In genomic region chr14:52762923-52763322, GRCh38 we compare ENCODE assay signal across 7 cellular contexts. TPM values are rescaled to one million over a fixed set of nuclear protein-coding genes. Genes with fewer than 3 reads are reported as not detected.
DNase-seq lines count a peak whose midpoint lies in the region; ATAC-seq and TF ChIP-seq lines count a peak whose summit lies in the region.
"Not testable (repeated sequence)": the region's sequence is repeated elsewhere in the genome, so short reads cannot be mapped to it uniquely, and the experiment has no call there.

No MANE protein-coding gene starts in this region.

- not testable (repeated sequence) for DNase-seq in CD4-positive, CD25-positive, alpha-beta regulatory T cell; T-helper 2 cell treated with Interferon-gamma antibody and Interleukin-4, amounts not matched to agents 5 μg/mL and 100 μg/mL, for 36 hours (ENCODE audit: low spot score); activated T-cell treated with anti-CD3 and anti-CD28 coated beads, Interleukin-2, amount 50 U/mL, for 72 hours; activated naive CD8-positive, alpha-beta T cell treated with anti-CD3 and anti-CD28 coated beads, Interleukin-2, amount 50 U/mL, for 24 hours; immature natural killer cell; natural killer cell treated with Interleukin-12 subunit alpha and Interleukin-12 subunit beta and Interleukin-15 and Interleukin-18, amount 100 ng/mL, for 72 hours (ENCODE audit: low spot score)

- not testable (repeated sequence) for H3K27me3 Mint-ChIP-seq in CD4-positive, CD25-positive, alpha-beta regulatory T cell; T-helper 2 cell treated with Interferon-gamma antibody and Interleukin-4, amounts not matched to agents 5 μg/mL and 100 μg/mL, for 36 hours (ENCODE audit: low read depth); activated T-cell treated with anti-CD3 and anti-CD28 coated beads, Interleukin-2, amount 50 U/mL, for 72 hours (ENCODE audit: low read depth); activated naive CD8-positive, alpha-beta T cell treated with anti-CD3 and anti-CD28 coated beads, Interleukin-2, amount 50 U/mL, for 24 hours; immature natural killer cell (ENCODE audit: low read depth in 3 of 3); natural killer cell treated with Interleukin-12 subunit alpha and Interleukin-12 subunit beta and Interleukin-15 and Interleukin-18, amount 100 ng/mL, for 72 hours

- H3K27me3 ChIP-seq in CD4-positive, CD25-positive, alpha-beta regulatory T cell (ENCODE audit: control insufficient read depth, insufficient read depth, low read length); KMS-11 (ENCODE audit: insufficient read depth, low read depth): not testable (repeated sequence)

- peaks cover 10% of the 10 kb centered on the region for H3K4me1 ChIP-seq in CD4-positive, CD25-positive, alpha-beta regulatory T cell (ENCODE audit: control insufficient read depth, insufficient read depth, low read length, poor library complexity, severe bottlenecking)
- H3K4me1 ChIP-seq in KMS-11 (ENCODE audit: low read depth, poor library complexity, severe bottlenecking), result peaks cover 34% of the 10 kb centered on the region

- peak overlapping the region in 3 of 4 donors; percentile 63 to 86 (median 83) for H3K4me3 Mint-ChIP-seq in CD4-positive, CD25-positive, alpha-beta regulatory T cell
- not testable (repeated sequence) for H3K4me3 Mint-ChIP-seq in T-helper 2 cell treated with Interferon-gamma antibody and Interleukin-4, amounts not matched to agents 5 μg/mL and 100 μg/mL, for 36 hours; activated naive CD8-positive, alpha-beta T cell treated with anti-CD3 and anti-CD28 coated beads, Interleukin-2, amount 50 U/mL, for 24 hours
- peak overlapping the region in 1 of 2 donors; percentile 52 for H3K4me3 Mint-ChIP-seq in activated T-cell treated with anti-CD3 and anti-CD28 coated beads, Interleukin-2, amount 50 U/mL, for 72 hours
- peak overlapping the region; percentile 8 to 89 (median 63) for H3K4me3 Mint-ChIP-seq in immature natural killer cell
- H3K4me3 Mint-ChIP-seq in natural killer cell treated with Interleukin-12 subunit alpha and Interleukin-12 subunit beta and Interleukin-15 and Interleukin-18, amount 100 ng/mL, for 72 hours, result peak overlapping the region; percentile 46

- peak overlapping the region; percentile 33 for H3K27ac ChIP-seq in CD4-positive, CD25-positive, alpha-beta regulatory T cell (ENCODE audit: insufficient read depth, low read length, poor library complexity, severe bottlenecking)
- peak overlapping the region; percentile 61; the same call in 1 of the 2 replicates for H3K27ac ChIP-seq in KMS-11

- H3K9me3 ChIP-seq in CD4-positive, CD25-positive, alpha-beta regulatory T cell (ENCODE audit: control insufficient read depth in 2 of 2, low read length in 2 of 2), result not testable (repeated sequence)

- H3K36me3 Mint-ChIP-seq in CD4-positive, CD25-positive, alpha-beta regulatory T cell, result peaks cover 38% of the 10 kb centered on the region
- H3K36me3 Mint-ChIP-seq in T-helper 2 cell treated with Interferon-gamma antibody and Interleukin-4, amounts not matched to agents 5 μg/mL and 100 μg/mL, for 36 hours (ENCODE audit: low read depth), result peaks cover 28% of the 10 kb centered on the region
- peaks cover 2 to 10% of the 10 kb centered on the region in 2 donors for H3K36me3 Mint-ChIP-seq in activated T-cell treated with anti-CD3 and anti-CD28 coated beads, Interleukin-2, amount 50 U/mL, for 72 hours (ENCODE audit: insufficient read depth in 2 of 2)
- peaks cover 34% of the 10 kb centered on the region for H3K36me3 Mint-ChIP-seq in activated naive CD8-positive, alpha-beta T cell treated with anti-CD3 and anti-CD28 coated beads, Interleukin-2, amount 50 U/mL, for 24 hours (ENCODE audit: low read depth)
- H3K36me3 Mint-ChIP-seq in immature natural killer cell, result peaks cover 15 to 18% (median 17%) of the 10 kb centered on the region in 3 donors
- not testable (repeated sequence) for H3K36me3 Mint-ChIP-seq in natural killer cell treated with Interleukin-12 subunit alpha and Interleukin-12 subunit beta and Interleukin-15 and Interleukin-18, amount 100 ng/mL, for 72 hours

- H3K27ac Mint-ChIP-seq in CD4-positive, CD25-positive, alpha-beta regulatory T cell, result peak overlapping the region; percentile 2 to 90 (median 74)
- peak overlapping the region; percentile 42 for H3K27ac Mint-ChIP-seq in T-helper 2 cell treated with Interferon-gamma antibody and Interleukin-4, amounts not matched to agents 5 μg/mL and 100 μg/mL, for 36 hours
- H3K27ac Mint-ChIP-seq in activated T-cell treated with anti-CD3 and anti-CD28 coated beads, Interleukin-2, amount 50 U/mL, for 72 hours, result peak overlapping the region; percentile 91
- peak overlapping the region; percentile 31 for H3K27ac Mint-ChIP-seq in activated naive CD8-positive, alpha-beta T cell treated with anti-CD3 and anti-CD28 coated beads, Interleukin-2, amount 50 U/mL, for 24 hours
- peak overlapping the region; percentile 77 to 91 (median 80) for H3K27ac Mint-ChIP-seq in immature natural killer cell
- peak overlapping the region; percentile 27 to 88 for H3K27ac Mint-ChIP-seq in natural killer cell treated with Interleukin-12 subunit alpha and Interleukin-12 subunit beta and Interleukin-15 and Interleukin-18, amount 100 ng/mL, for 72 hours

- not testable (repeated sequence) for H4K20me1 ChIP-seq in KMS-11 (ENCODE audit: insufficient read depth)

- ATAC-seq in CD4-positive, CD25-positive, alpha-beta regulatory T cell (ENCODE audit: low read depth in 2 of 2); activated T-cell treated with anti-CD3 and anti-CD28 coated beads, Interleukin-2, amount 50 U/mL, for 72 hours (replicated peaks in 1 of 2); activated naive CD8-positive, alpha-beta T cell treated with anti-CD3 and anti-CD28 coated beads, Interleukin-2, amount 50 U/mL, for 24 hours; natural killer cell treated with Interleukin-12 subunit alpha and Interleukin-12 subunit beta and Interleukin-15 and Interleukin-18, amount 100 ng/mL, for 72 hours: not testable (repeated sequence)

- not testable (repeated sequence) for TF ChIP-seq CTCF in KMS-11 (conservative IDR thresholded peaks at IDR 0.05; ENCODE audit: low read depth, low read length)

- H3K9me3 Mint-ChIP-seq in CD4-positive, CD25-positive, alpha-beta regulatory T cell; T-helper 2 cell treated with Interferon-gamma antibody and Interleukin-4, amounts not matched to agents 5 μg/mL and 100 μg/mL, for 36 hours; activated T-cell treated with anti-CD3 and anti-CD28 coated beads, Interleukin-2, amount 50 U/mL, for 72 hours; activated naive CD8-positive, alpha-beta T cell treated with anti-CD3 and anti-CD28 coated beads, Interleukin-2, amount 50 U/mL, for 24 hours; immature natural killer cell; natural killer cell treated with Interleukin-12 subunit alpha and Interleukin-12 subunit beta and Interleukin-15 and Interleukin-18, amount 100 ng/mL, for 72 hours: not testable (repeated sequence)

- not testable (repeated sequence) for H2AFZ ChIP-seq in KMS-11 (ENCODE audit: low read depth)

- H3K79me2 ChIP-seq in KMS-11 (ENCODE audit: insufficient read depth, low read depth), result not testable (repeated sequence)

- H3K9ac ChIP-seq in KMS-11, result not testable (repeated sequence)

- peaks cover 13 to 46% (median 23%) of the 10 kb centered on the region in 4 donors for H3K4me1 Mint-ChIP-seq in CD4-positive, CD25-positive, alpha-beta regulatory T cell
- not testable (repeated sequence) for H3K4me1 Mint-ChIP-seq in T-helper 2 cell treated with Interferon-gamma antibody and Interleukin-4, amounts not matched to agents 5 μg/mL and 100 μg/mL, for 36 hours (ENCODE audit: low read depth)
- H3K4me1 Mint-ChIP-seq in activated T-cell treated with anti-CD3 and anti-CD28 coated beads, Interleukin-2, amount 50 U/mL, for 72 hours (ENCODE audit: low read depth), result peaks cover 11% of the 10 kb centered on the region
- peaks cover 15% of the 10 kb centered on the region for H3K4me1 Mint-ChIP-seq in activated naive CD8-positive, alpha-beta T cell treated with anti-CD3 and anti-CD28 coated beads, Interleukin-2, amount 50 U/mL, for 24 hours
- peaks cover 14 to 24% of the 10 kb centered on the region in 2 donors for H3K4me1 Mint-ChIP-seq in immature natural killer cell
- peaks cover 12 to 15% of the 10 kb centered on the region in 2 donors for H3K4me1 Mint-ChIP-seq in natural killer cell treated with Interleukin-12 subunit alpha and Interleukin-12 subunit beta and Interleukin-15 and Interleukin-18, amount 100 ng/mL, for 72 hours (ENCODE audit: low read depth in 2 of 2)

- H3K4me2 ChIP-seq in KMS-11, result peak overlapping the region; percentile 62

- H3K4me3 ChIP-seq in CD4-positive, CD25-positive, alpha-beta regulatory T cell (ENCODE audit: low read depth, low read length), result peak overlapping the region; percentile 74
- not testable (repeated sequence) for H3K4me3 ChIP-seq in KMS-11 (IDR thresholded peaks at IDR 0.05; ENCODE audit: insufficient read depth, low read depth, low read length)

- H3K36me3 ChIP-seq in CD4-positive, CD25-positive, alpha-beta regulatory T cell (ENCODE audit: control insufficient read depth, insufficient read depth, low read length), result peaks cover 60% of the 10 kb centered on the region
- not testable (repeated sequence) for H3K36me3 ChIP-seq in KMS-11 (ENCODE audit: insufficient read depth)

RNA-seq across cellular contexts. Expression of gene GNPNAT1, which starts 28.5 kb away (rescaled TPM):
- 7.9 TPM for total RNA-seq in CD4-positive, CD25-positive, alpha-beta regulatory T cell
- polyA plus RNA-seq in CD4-positive, CD25-positive, alpha-beta regulatory T cell, result 10 to 100 TPM; 13.7 to 14.2 (median 13.9) TPM
- 10 to 100 TPM; 16.3 to 19.9 TPM for total RNA-seq in activated T-cell treated with anti-CD3 and anti-CD28 coated beads, Interleukin-2, amount 50 U/mL, for 72 hours
- 10 to 100 TPM in 1 of 3 donors, 1 to 10 TPM in 2; 2.4 to 11.2 (median 6.5) TPM for polyA plus RNA-seq in immature natural killer cell
- 10 to 100 TPM; 25.9 to 31.4 TPM for total RNA-seq in natural killer cell treated with Interleukin-12 subunit alpha and Interleukin-12 subunit beta and Interleukin-15 and Interleukin-18, amount 100 ng/mL, for 72 hours

RNA-seq across cellular contexts. Expression of gene STYX, which starts 33.0 kb away (rescaled TPM):
- 34.0 TPM for total RNA-seq in CD4-positive, CD25-positive, alpha-beta regulatory T cell
- 10 to 100 TPM; 33.0 to 45.2 (median 38.0) TPM for polyA plus RNA-seq in CD4-positive, CD25-positive, alpha-beta regulatory T cell
- 10 to 100 TPM; 15.5 to 16.2 TPM for total RNA-seq in activated T-cell treated with anti-CD3 and anti-CD28 coated beads, Interleukin-2, amount 50 U/mL, for 72 hours
- polyA plus RNA-seq in immature natural killer cell, result 10 to 100 TPM; 10.6 to 14.8 (median 12.4) TPM
- total RNA-seq in natural killer cell treated with Interleukin-12 subunit alpha and Interleukin-12 subunit beta and Interleukin-15 and Interleukin-18, amount 100 ng/mL, for 72 hours, result 10 to 100 TPM; 11.9 to 13.2 TPM

RNA-seq across cellular contexts. Expression of gene PSMC6, which starts 55.9 kb away (rescaled TPM):
- total RNA-seq in CD4-positive, CD25-positive, alpha-beta regulatory T cell, result 110 TPM
- 10 to 100 TPM; 69.7 to 83.0 (median 75.7) TPM for polyA plus RNA-seq in CD4-positive, CD25-positive, alpha-beta regulatory T cell
- total RNA-seq in activated T-cell treated with anti-CD3 and anti-CD28 coated beads, Interleukin-2, amount 50 U/mL, for 72 hours, result 10 to 100 TPM; 90.0 to 91.1 TPM
- polyA plus RNA-seq in immature natural killer cell, result 10 to 100 TPM; 47.4 to 67.9 (median 59.7) TPM
- 100 to 1,000 TPM; 123 to 129 TPM for total RNA-seq in natural killer cell treated with Interleukin-12 subunit alpha and Interleukin-12 subunit beta and Interleukin-15 and Interleukin-18, amount 100 ng/mL, for 72 hours

Comparison
In these comparisons a context has a peak if more than half of its experiments do, and no peak if none do; other contexts are left out.
1. H3K27ac Mint-ChIP-seq: peak in every context shown above with its lines; median percentile 91 in activated T-cell treated with anti-CD3 and anti-CD28 coated beads, Interleukin-2, amount 50 U/mL, for 72 hours; 80 in immature natural killer cell; 74 in CD4-positive, CD25-positive, alpha-beta regulatory T cell; 58 in natural killer cell treated with Interleukin-12 subunit alpha and Interleukin-12 subunit beta and Interleukin-15 and Interleukin-18, amount 100 ng/mL, for 72 hours; 42 in T-helper 2 cell treated with Interferon-gamma antibody and Interleukin-4, amounts not matched to agents 5 μg/mL and 100 μg/mL, for 36 hours; 31 in activated naive CD8-positive, alpha-beta T cell treated with anti-CD3 and anti-CD28 coated beads, Interleukin-2, amount 50 U/mL, for 24 hours.